ENCODE assay signal across 10 cellular contexts in genomic region chrX:81202989-81203388, GRCh38. TPM values are rescaled to one million over a fixed set of nuclear protein-coding genes. Genes with fewer than 3 reads are reported as not detected.
A peak's percentile ranks its signal among the peaks of the same experiment; 100 is the strongest.
DNase-seq lines count a peak whose midpoint lies in the region; ATAC-seq, FAIRE-seq and TF ChIP-seq lines count a peak whose summit lies in the region.
"Had no signal": no experiment of that assay in that cellular context is flagged by ENCODE, and none has a peak within 500 bp of the region (broad histone marks: within the 10 kb centered on the region; RNA-seq: fewer than 3 reads in every experiment).

No MANE protein-coding gene starts in this region.

- H3K27me3 ChIP-seq in adipocyte (replicated peaks; ENCODE audit: control insufficient read depth, insufficient read depth, low read length) (no peaks in the 10 kb centered on the region), tibial artery (no peaks in the 10 kb centered on the region)

- H3K36me3 ChIP-seq in adipocyte (ENCODE audit: control insufficient read depth, insufficient read depth, low read length, severe bottlenecking) (no peaks in the 10 kb centered on the region), kidney (ENCODE audit: control insufficient read depth in 1 of 2, insufficient read depth in 2 of 2, low read length in 2 of 2) (no peaks in the 10 kb centered on the region), tibial artery (no peaks in the 10 kb centered on the region)

- no peak for ATAC-seq in activated T-cell treated with anti-CD3 and anti-CD28 coated beads, Interleukin-2, amount 50 U/mL, for 4 hours
- no peak for ATAC-seq in HG03457 (IDR thresholded peaks at IDR 0.05; ENCODE audit: unreplicated experiment)

- H3K4me1 ChIP-seq in adipocyte (ENCODE audit: control insufficient read depth, insufficient read depth, low read length) (peaks cover 3% of the 10 kb centered on the region), kidney (ENCODE audit: control insufficient read depth in 1 of 2, insufficient read depth in 1 of 2, low read depth in 1 of 2, low read length in 2 of 2) (no peaks in the 10 kb centered on the region), tibial artery (peaks cover 0 to 15% (median 0%) of the 10 kb centered on the region in 4 donors)

- TF ChIP-seq CTCF in kidney (IDR thresholded peaks at IDR 0.05; ENCODE audit: borderline replicate concordance, extremely low read depth, insufficient read depth) (no peak), tibial artery (IDR thresholded peaks at IDR 0.05) (no peak)

- H3K4me1 Mint-ChIP-seq in activated T-cell treated with anti-CD3 and anti-CD28 coated beads, Interleukin-2, amount 50 U/mL, for 4 hours (ENCODE audit: low read depth), result peaks cover 54% of the 10 kb centered on the region

- no peak for DNase-seq in activated T-cell treated with anti-CD3 and anti-CD28 coated beads, Interleukin-2, amount 50 U/mL, for 4 hours
- no peak for DNase-seq in activated T-cell treated with anti-CD3 and anti-CD28 coated beads, Interleukin-2, amount 50 U/mL, for 1 hour
- DNase-seq in adipocyte (ENCODE audit: low read depth) (no peak), kidney (no peak), tibial artery (no peak)
- DNase-seq in stimulated activated CD4-positive, alpha-beta T cell treated with anti-CD3 and anti-CD28 coated beads, Interleukin-4, amount 100 ng/mL, for 24 hours, result no peak
- DNase-seq in activated effector memory CD4-positive, alpha-beta T cell treated with Interleukin-2 at 50 U/mL for 16 hours, result no peak
- DNase-seq: NCI-H1694 had no signal

- no peaks in the 10 kb centered on the region for H3K9me3 Mint-ChIP-seq in activated T-cell treated with anti-CD3 and anti-CD28 coated beads, Interleukin-2, amount 50 U/mL, for 4 hours

- H3K27ac ChIP-seq in kidney (ENCODE audit: low read depth in 2 of 2, low read length in 2 of 2) (no peak overlapping the region), tibial artery (peak overlapping the region; percentile 79 to 88)

- intact Hi-C loops in kidney (cut with DNase I), result no loop called here
- intact Hi-C loops in tibial artery (cut with DNase I; ENCODE audit: low total_unique reads), result no loop called here

- H3K4me3 Mint-ChIP-seq in activated T-cell treated with anti-CD3 and anti-CD28 coated beads, Interleukin-2, amount 50 U/mL, for 4 hours, result peak overlapping the region; percentile 95

- FAIRE-seq in kidney (lab: Jason Lieb, UNC), result no peak
- FAIRE-seq: frontal cortex had no signal

- peak overlapping the region; percentile 92 for H3K9ac ChIP-seq in adipocyte (ENCODE audit: low read length)
- H3K9ac ChIP-seq in kidney (ENCODE audit: low read length in 2 of 2), result peak overlapping the region in 1 of 2 donors; percentile 96

- H3K9me3 ChIP-seq in adipocyte (ENCODE audit: control insufficient read depth, low read length) (no peaks in the 10 kb centered on the region), kidney (ENCODE audit: control insufficient read depth in 1 of 2, low read length in 2 of 2) (no peaks in the 10 kb centered on the region), tibial artery (no peaks in the 10 kb centered on the region)

- peaks cover 11% of the 10 kb centered on the region for H3K36me3 Mint-ChIP-seq in activated T-cell treated with anti-CD3 and anti-CD28 coated beads, Interleukin-2, amount 50 U/mL, for 4 hours (ENCODE audit: insufficient read depth)

- peak overlapping the region; percentile 85 for H3K4me3 ChIP-seq in adipocyte (ENCODE audit: low read length)
- H3K4me3 ChIP-seq in kidney (ENCODE audit: low read length in 2 of 2), result peak overlapping the region; percentile 81 to 98
- peak overlapping the region; percentile 64 to 65 for H3K4me3 ChIP-seq in tibial artery

- H3K27me3 Mint-ChIP-seq in activated T-cell treated with anti-CD3 and anti-CD28 coated beads, Interleukin-2, amount 50 U/mL, for 4 hours (ENCODE audit: low read depth), result no peaks in the 10 kb centered on the region

RNA-seq across cellular contexts. Expression of gene SH3BGRL, which starts 1.1 kb away (rescaled TPM):
- total RNA-seq in activated T-cell treated with anti-CD3 and anti-CD28 coated beads, Interleukin-2, amount 50 U/mL, for 4 hours, result 10 to 100 TPM; 14.0 to 17.4 (median 14.2) TPM
- total RNA-seq in kidney, result 130 TPM
- 114 TPM for polyA plus RNA-seq in kidney (ENCODE audit: insufficient read depth, low read depth, low replicate concordance)

RNA-seq across cellular contexts. Expression of gene HMGN5, which starts 1.3 kb away (rescaled TPM):
- total RNA-seq in activated T-cell treated with anti-CD3 and anti-CD28 coated beads, Interleukin-2, amount 50 U/mL, for 4 hours, result 1 to 10 TPM; 1.3 to 2.8 (median 2.0) TPM
- total RNA-seq in kidney, result 5.6 TPM
- polyA plus RNA-seq in kidney (ENCODE audit: insufficient read depth, low read depth, low replicate concordance), result 34.4 TPM

Comparison
In these comparisons a context has a peak if more than half of its experiments do, and no peak if none do; other contexts are left out.
1. H3K27ac ChIP-seq: peak in tibial artery (2 of 2); none in kidney (0 of 2).
2. Peak in every context shown above with its lines, with median percentiles within 50 percentile points of each other: H3K4me3 ChIP-seq.